22 cellular contexts compared by ENCODE assay signal in genomic region chr2:54954158-54954557, GRCh38.
"Had no signal": no experiment of that assay in that cellular context is flagged by ENCODE, and none has a peak within 500 bp of the region (broad histone marks: within the 10 kb centered on the region; RNA-seq: fewer than 3 reads in every experiment).

No MANE protein-coding gene starts in this region.

- H3K36me3 Mint-ChIP-seq: naive thymus-derived CD8-positive, alpha-beta T cell; type B pancreatic cell had no signal

- H3K9me3 Mint-ChIP-seq: naive thymus-derived CD8-positive, alpha-beta T cell; stimulated activated naive B cell treated with anti-CD40 and anti-IgM and Interleukin-4, amounts not matched to agents 10 μg/mL and 1 μg/mL and 100 μg/mL, for 72 hours; type B pancreatic cell had no signal

- H3K79me2 ChIP-seq: hepatocyte had no signal

- H3K27ac ChIP-seq: heart right ventricle, hepatocyte, left ventricle myocardium inferior, ovary, right atrium auricular region, right lobe of liver, suprapubic skin, thoracic aorta, tibial artery, uterus had no signal

- H2AFZ ChIP-seq: hepatocyte had no signal

- H3K27me3 ChIP-seq: hepatocyte, ovary, right atrium auricular region, right lobe of liver, suprapubic skin, tibial artery, uterus had no signal

- H3K36me3 ChIP-seq: heart right ventricle, left ventricle myocardium inferior, ovary, right atrium auricular region, right lobe of liver, suprapubic skin, thoracic aorta, tibial artery, uterus had no signal

- H3K27ac Mint-ChIP-seq: progenitor cell of endocrine pancreas; stimulated activated naive B cell treated with anti-CD40 and anti-IgM and Interleukin-4, amounts not matched to agents 10 μg/mL and 1 μg/mL and 100 μg/mL, for 72 hours; type B pancreatic cell had no signal

- H3K9me3 ChIP-seq: heart right ventricle, left ventricle myocardium inferior, ovary, right atrium auricular region, right lobe of liver, suprapubic skin, thoracic aorta, tibial artery, uterus had no signal

- H3K4me3 ChIP-seq: heart right ventricle, hepatocyte, left ventricle myocardium inferior, lung, ovary, right atrium auricular region, right lobe of liver, smooth muscle cell, suprapubic skin, thoracic aorta, tibial artery, uterus had no signal

- H3K4me2 ChIP-seq: hepatocyte, smooth muscle cell had no signal

- H3K4me3 Mint-ChIP-seq: naive thymus-derived CD8-positive, alpha-beta T cell; stimulated activated naive B cell treated with anti-CD40 and anti-IgM and Interleukin-4, amounts not matched to agents 10 μg/mL and 1 μg/mL and 100 μg/mL, for 72 hours; type B pancreatic cell had no signal

- H3K27me3 Mint-ChIP-seq: stimulated activated naive B cell treated with anti-CD40 and anti-IgM and Interleukin-4, amounts not matched to agents 10 μg/mL and 1 μg/mL and 100 μg/mL, for 72 hours; type B pancreatic cell had no signal

- ATAC-seq: heart right ventricle; naive thymus-derived CD8-positive, alpha-beta T cell; right lobe of liver; stimulated activated naive B cell treated with anti-CD40 and anti-IgM and Interleukin-4, amounts not matched to agents 10 μg/mL and 1 μg/mL and 100 μg/mL, for 72 hours; stimulated activated naive CD8-positive, alpha-beta T cell treated with anti-CD3 and anti-CD28 coated beads, Interleukin-15, Interleukin-2, amounts not matched to agents 100 U/mL and 50 U/mL, for 24 hours had no signal

- DNase-seq: heart right ventricle; islet precursor cell; left ventricle myocardium inferior; naive thymus-derived CD8-positive, alpha-beta T cell; ovary; right lobe of liver; stimulated activated CD4-positive, alpha-beta T cell treated with anti-CD3 and anti-CD28 coated beads, Interleukin-12 subunit alpha, Interleukin-12 subunit beta, amount 100 ng/mL, for 4 hours; stimulated activated CD4-positive, alpha-beta T cell treated with anti-CD3 and anti-CD28 coated beads, Interleukin-15, amount 100 ng/mL, for 24 hours; stimulated activated CD4-positive, alpha-beta T cell treated with anti-CD3 and anti-CD28 coated beads, Interleukin-2, amount 100 ng/mL, for 24 hours; stimulated activated CD4-positive, alpha-beta T cell treated with anti-CD3 and anti-CD28 coated beads, Interleukin-4, amount 100 ng/mL, for 1 hour; stimulated activated naive B cell treated with anti-CD40 and anti-IgM and Interleukin-4, amounts not matched to agents 10 μg/mL and 1 μg/mL and 100 μg/mL, for 72 hours; stimulated activated naive CD8-positive, alpha-beta T cell treated with anti-CD3 and anti-CD28 coated beads, Interleukin-15, Interleukin-2, amounts not matched to agents 100 U/mL and 50 U/mL, for 24 hours; tibial artery; uterus had no signal

- H3K4me1 ChIP-seq: heart right ventricle, left ventricle myocardium inferior, right atrium auricular region, right lobe of liver, uterus had no signal
